ENCODE assay signal across 11 cellular contexts in genomic region chr2:112001136-112001764, GRCh38. TPM values are rescaled to one million over a fixed set of nuclear protein-coding genes. Genes with fewer than 3 reads are reported as not detected.
A peak's percentile ranks its signal among the peaks of the same experiment; 100 is the strongest.
DNase-seq lines count a peak whose midpoint lies in the region; ATAC-seq and TF ChIP-seq lines count a peak whose summit lies in the region.
"Had no signal": no experiment of that assay in that cellular context is flagged by ENCODE, and none has a peak within 500 bp of the region (broad histone marks: within the 10 kb centered on the region; RNA-seq: fewer than 3 reads in every experiment).

No MANE protein-coding gene starts in this region.

- DNase-seq in A673 (ENCODE audit: low spot score): peak; percentile 88
- peak; percentile 55 for DNase-seq in OCI-LY7 (ENCODE audit: low spot score)
- DNase-seq in germinal center (ENCODE audit: low spot score): peak; percentile 14
- no peak for DNase-seq in NCI-H524 (lab: John Stamatoyannopoulos, UW)
- no peak for DNase-seq in activated naive CD8-positive, alpha-beta T cell treated with anti-CD3 and anti-CD28 coated beads for 36 hours
- no peak for DNase-seq in NCI-H226
- DNase-seq: activated CD8-positive, alpha-beta T cell treated with anti-CD3 and anti-CD28 coated beads for 36 hours; NCI-H1417 treated with DMSO at 0.1 percent for 48 hours; uterus had no signal

- no peak overlapping the region for H3K4me3 Mint-ChIP-seq in activated naive CD8-positive, alpha-beta T cell treated with anti-CD3 and anti-CD28 coated beads for 36 hours
- H3K4me3 Mint-ChIP-seq: activated CD8-positive, alpha-beta T cell treated with anti-CD3 and anti-CD28 coated beads for 36 hours had no signal

- peaks cover 9% of the 10 kb centered on the region for H3K4me1 Mint-ChIP-seq in activated naive CD8-positive, alpha-beta T cell treated with anti-CD3 and anti-CD28 coated beads for 36 hours

- BruUV-seq in A673 (replicated peaks; lab: Mats Ljungman, UMichigan) (no TSS peak), OCI-LY7 (replicated peaks; lab: Mats Ljungman, UMichigan) (no TSS peak)

- H3K9me3 Mint-ChIP-seq in activated naive CD8-positive, alpha-beta T cell treated with anti-CD3 and anti-CD28 coated beads for 36 hours: no peaks in the 10 kb centered on the region
- H3K9me3 Mint-ChIP-seq: activated CD8-positive, alpha-beta T cell treated with anti-CD3 and anti-CD28 coated beads for 36 hours had no signal

- no peak for TF ChIP-seq CTCF in A673 (conservative IDR thresholded peaks at IDR 0.05; ENCODE audit: low read depth, low read length)
- no peak for TF ChIP-seq CTCF in OCI-LY7 (conservative IDR thresholded peaks at IDR 0.05; ENCODE audit: low read length)

- H3K36me3 ChIP-seq in A673 (ENCODE audit: insufficient read depth, low read length, poor library complexity, severe bottlenecking) (peaks cover 10% of the 10 kb centered on the region), OCI-LY7 (ENCODE audit: insufficient read depth, low read length) (no peaks in the 10 kb centered on the region)
- H3K36me3 ChIP-seq: uterus had no signal

- no peaks in the 10 kb centered on the region for H3K27me3 ChIP-seq in A673 (replicated peaks; ENCODE audit: insufficient read depth, low read depth, low read length, poor library complexity)
- H3K27me3 ChIP-seq: uterus had no signal

- ATAC-seq in GM21825 (IDR thresholded peaks at IDR 0.05; ENCODE audit: unreplicated experiment) (peak; percentile 46), HG03025 (IDR thresholded peaks at IDR 0.05; ENCODE audit: low FRiP score, unreplicated experiment) (no peak)
- ATAC-seq: activated CD8-positive, alpha-beta T cell treated with anti-CD3 and anti-CD28 coated beads for 36 hours had no signal

- no peak overlapping the region for H3K4me3 ChIP-seq in A673 (ENCODE audit: low read depth, low read length, poor library complexity, severe bottlenecking)
- H3K4me3 ChIP-seq in OCI-LY7 (ENCODE audit: low read depth, low read length, poor library complexity, severe bottlenecking): peak overlapping the region; percentile 22
- H3K4me3 ChIP-seq: uterus had no signal

- H3K4me1 ChIP-seq in A673 (ENCODE audit: insufficient read depth, low read length, poor library complexity, severe bottlenecking) (peaks cover 21% of the 10 kb centered on the region), OCI-LY7 (ENCODE audit: insufficient read depth, low read length, poor library complexity, severe bottlenecking) (peaks cover 28% of the 10 kb centered on the region)
- H3K4me1 ChIP-seq: uterus had no signal

- H3K36me3 Mint-ChIP-seq in activated naive CD8-positive, alpha-beta T cell treated with anti-CD3 and anti-CD28 coated beads for 36 hours: no peaks in the 10 kb centered on the region

- H3K27ac ChIP-seq in A673 (ENCODE audit: low read depth, low read length, poor library complexity, severe bottlenecking) (peak overlapping the region; percentile 66), OCI-LY7 (ENCODE audit: low read depth, low read length, poor library complexity, severe bottlenecking) (peak overlapping the region; percentile 9)
- H3K27ac ChIP-seq: uterus had no signal

- H2AFZ ChIP-seq in OCI-LY7 (ENCODE audit: low read length): peak overlapping the region; percentile 37; the same call in 1 of the 2 replicates

- CTCF ChIA-PET in A673 (lab: Charles Lee) (no interaction called here), OCI-LY7 (lab: Charles Lee; ENCODE audit: unreplicated experiment) (no interaction called here)

- no peak overlapping the region for H3K27ac Mint-ChIP-seq in activated naive CD8-positive, alpha-beta T cell treated with anti-CD3 and anti-CD28 coated beads for 36 hours
- H3K27ac Mint-ChIP-seq: activated CD8-positive, alpha-beta T cell treated with anti-CD3 and anti-CD28 coated beads for 36 hours had no signal

- no peaks in the 10 kb centered on the region for H4K20me1 ChIP-seq in OCI-LY7 (ENCODE audit: insufficient read depth, low read length)

- H3K9me3 ChIP-seq in A673 (ENCODE audit: low read depth, low read length, poor library complexity, severe bottlenecking): no peaks in the 10 kb centered on the region
- no peaks in the 10 kb centered on the region for H3K9me3 ChIP-seq in OCI-LY7 (ENCODE audit: low read length)
- H3K9me3 ChIP-seq: uterus had no signal

- H3K4me2 ChIP-seq in OCI-LY7 (ENCODE audit: low read length): peak overlapping the region; percentile 59

- no peaks in the 10 kb centered on the region for H3K79me2 ChIP-seq in OCI-LY7 (ENCODE audit: insufficient read depth, low read depth, low read length)

- POLR2A ChIA-PET in A673 (lab: Charles Lee; ENCODE audit: low non-redundant PET) (no interaction called here), OCI-LY7 (lab: Charles Lee) (interaction anchor here (0.6 to 0.9 kb wide), 2 partner anchors 32 to 38 kb away, joined by 4 read pairs; no protein-coding TSS in a partner anchor)

- no peaks in the 10 kb centered on the region for H3K9me2 ChIP-seq in OCI-LY7 (ENCODE audit: insufficient read depth, low read length)

- intact Hi-C loops in A673 (cut with micrococcal nuclease; ENCODE audit: unreplicated experiment): no loop called here
- intact Hi-C loops in OCI-LY7 (cut with micrococcal nuclease; ENCODE audit: unreplicated experiment): no loop called here

- peaks cover 4% of the 10 kb centered on the region for H3K27me3 Mint-ChIP-seq in activated naive CD8-positive, alpha-beta T cell treated with anti-CD3 and anti-CD28 coated beads for 36 hours
- H3K27me3 Mint-ChIP-seq: activated CD8-positive, alpha-beta T cell treated with anti-CD3 and anti-CD28 coated beads for 36 hours had no signal

RNA-seq across cellular contexts. Expression of gene TMEM87B, which starts 53.8 kb away (rescaled TPM):
- total RNA-seq in A673 (2021): 16.9 and 21.8 TPM in 2 replicates
- 9.1 and 13.9 TPM in 2 replicates for total RNA-seq in OCI-LY7 (2014; rRNA removed; shearing (Covaris generic))
- total RNA-seq in OCI-LY7 (2022): 22.8 TPM in 2 replicates
- 10 to 100 TPM; 13.3 to 16.9 TPM for total RNA-seq in activated naive CD8-positive, alpha-beta T cell treated with anti-CD3 and anti-CD28 coated beads for 36 hours

Comparison
In these comparisons a context has a peak if more than half of its experiments do, and no peak if none do; other contexts are left out.
1. DNase-seq: peak in A673 (single experiment), OCI-LY7 (single experiment) and germinal center (single experiment); none in NCI-H524 (0 of 2), activated naive CD8-positive, alpha-beta T cell treated with anti-CD3 and anti-CD28 coated beads for 36 hours (single experiment) and NCI-H226 (single experiment).